Comparison of ENCODE assay signal across 1 cellular context in genomic region chr21:38474124-38474523, GRCh38.
TF ChIP-seq lines count a peak whose summit lies in the region.

No MANE protein-coding gene starts in this region.

TF ChIP-seq in WTC11, 78 proteins besides CTCF, POLR2A, EP300 and RAD21 (continued from another document):
- TF ChIP-seq TEAD1 (CRISPR knock-in tag; IDR thresholded peaks at IDR 0.05) (peak; percentile 8; the same call in 1 of the 2 replicates), ZNF423 (CRISPR knock-in tag; IDR thresholded peaks at IDR 0.05) (peak; percentile 69), FOXP4 (CRISPR knock-in tag; IDR thresholded peaks at IDR 0.05) (0 out of 2 replicates have a peak, but pooled peaks have one; percentile 30)
